In the genomic region with DNA sequence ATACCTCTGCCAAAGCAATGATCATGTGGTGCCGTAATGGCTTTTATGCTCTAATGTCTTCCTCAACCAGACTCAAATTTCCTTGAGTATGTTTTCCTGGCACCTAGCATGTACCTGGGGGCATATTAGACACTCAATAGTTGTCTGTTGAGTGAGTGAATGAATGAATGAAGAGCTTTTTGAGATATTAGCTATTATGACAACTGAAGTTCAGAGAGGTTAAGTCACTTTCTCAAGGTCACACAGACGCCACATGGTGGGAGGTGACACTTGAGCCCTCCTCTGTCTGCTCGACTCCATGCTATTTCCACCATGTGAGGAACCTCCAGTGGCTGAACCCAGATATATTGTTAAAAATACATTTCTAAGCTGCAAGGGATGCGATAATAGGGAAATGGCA, we compare ENCODE assay signal across 10 cellular contexts.
DNase-seq lines count a peak whose midpoint lies in the region; ATAC-seq and TF ChIP-seq lines count a peak whose summit lies in the region.
"Had no signal": no experiment of that assay in that cellular context is flagged by ENCODE, and none has a peak within 500 bp of the region (broad histone marks: within the 10 kb centered on the region; RNA-seq: fewer than 3 reads in every experiment).

No MANE protein-coding gene starts in this region.

- dilution Hi-C loops in mammary epithelial cell (cut with HindIII; ENCODE audit: low sequenced_read_pairs): no loop called here

- TF ChIP-seq CTCF in mammary epithelial cell (conservative IDR thresholded peaks at IDR 0.05 in 1 of 2, IDR thresholded peaks at IDR 0.05 in 1 of 2; ENCODE audit: extremely low read depth in 1 of 2, insufficient read depth in 1 of 2, low read depth in 1 of 2, low read length in 2 of 2) (no peak), nephron (IDR thresholded peaks at IDR 0.05; ENCODE audit: unreplicated experiment in 3 of 3) (no peak), vagina (IDR thresholded peaks at IDR 0.05) (no peak)

- H3K36me3 Mint-ChIP-seq in stimulated activated naive CD8-positive, alpha-beta T cell treated with anti-CD3 and anti-CD28 coated beads, Interleukin-15, Interleukin-2, amounts not matched to agents 100 ng/mL and 50 ng/mL, for 24 hours (ENCODE audit: low read depth): no peaks in the 10 kb centered on the region
- H3K36me3 Mint-ChIP-seq in nephron (ENCODE audit: low read depth): peaks cover 31% of the 10 kb centered on the region
- H3K36me3 Mint-ChIP-seq: natural killer cell treated with Interleukin-12 subunit alpha and Interleukin-12 subunit beta and Interleukin-15 and Interleukin-18, amount 100 ng/mL, for 72 hours had no signal

- H3K4me2 ChIP-seq in mammary epithelial cell (ENCODE audit: insufficient read depth, low read depth, low read length): peak overlapping the region; percentile 93

- WGBS in mammary epithelial cell (ENCODE audit: low coverage, missing lambda C conversion rate): 90% methylated on average over 4 of the region's 4 CpGs

- H3K79me2 ChIP-seq in mammary epithelial cell (ENCODE audit: insufficient read depth, low read length): no peaks in the 10 kb centered on the region

- peak overlapping the region; percentile 47 for H3K4me3 Mint-ChIP-seq in stimulated activated naive CD8-positive, alpha-beta T cell treated with anti-CD3 and anti-CD28 coated beads, Interleukin-15, Interleukin-2, amounts not matched to agents 100 ng/mL and 50 ng/mL, for 24 hours
- H3K4me3 Mint-ChIP-seq in nephron: peak overlapping the region in 2 of 3 experiments; percentile 6 to 46
- H3K4me3 Mint-ChIP-seq: natural killer cell treated with Interleukin-12 subunit alpha and Interleukin-12 subunit beta and Interleukin-15 and Interleukin-18, amount 100 ng/mL, for 72 hours had no signal

- H3K9me3 Mint-ChIP-seq in stimulated activated naive CD8-positive, alpha-beta T cell treated with anti-CD3 and anti-CD28 coated beads, Interleukin-15, Interleukin-2, amounts not matched to agents 100 ng/mL and 50 ng/mL, for 24 hours: peaks cover 5% of the 10 kb centered on the region
- H3K9me3 Mint-ChIP-seq in nephron: no peaks in the 10 kb centered on the region
- H3K9me3 Mint-ChIP-seq: natural killer cell treated with Interleukin-12 subunit alpha and Interleukin-12 subunit beta and Interleukin-15 and Interleukin-18, amount 100 ng/mL, for 72 hours had no signal

- no peak for DNase-seq in stimulated activated naive CD8-positive, alpha-beta T cell treated with anti-CD3 and anti-CD28 coated beads, Interleukin-15, Interleukin-2, amounts not matched to agents 100 U/mL and 50 U/mL, for 24 hours
- no peak for DNase-seq in mammary epithelial cell
- DNase-seq in vagina (ENCODE audit: extremely low spot score in 2 of 2): no peak
- no peak for DNase-seq in effector memory CD4-positive, alpha-beta T cell
- DNase-seq: NCI-H524 had no signal

- no peaks in the 10 kb centered on the region for H4K20me1 ChIP-seq in mammary epithelial cell (ENCODE audit: insufficient read depth, low read length)

- peaks cover 19% of the 10 kb centered on the region for H3K4me1 Mint-ChIP-seq in stimulated activated naive CD8-positive, alpha-beta T cell treated with anti-CD3 and anti-CD28 coated beads, Interleukin-15, Interleukin-2, amounts not matched to agents 100 ng/mL and 50 ng/mL, for 24 hours (ENCODE audit: low read depth)
- peaks cover 68% of the 10 kb centered on the region for H3K4me1 Mint-ChIP-seq in nephron

- BruUV-seq in mammary epithelial cell (replicated peaks; lab: Mats Ljungman, UMichigan): no TSS peak

- peaks cover 11% of the 10 kb centered on the region for H3K27me3 Mint-ChIP-seq in stimulated activated naive CD8-positive, alpha-beta T cell treated with anti-CD3 and anti-CD28 coated beads, Interleukin-15, Interleukin-2, amounts not matched to agents 100 ng/mL and 50 ng/mL, for 24 hours
- H3K27me3 Mint-ChIP-seq in nephron (ENCODE audit: low read depth): no peaks in the 10 kb centered on the region

- CTCF ChIA-PET in mammary epithelial cell (lab: Charles Lee; ENCODE audit: low non-redundant PET): no interaction called here

- no peak overlapping the region for H3K9ac ChIP-seq in mammary epithelial cell (ENCODE audit: insufficient read depth, low read length)

- no peak overlapping the region for H3K4me3 ChIP-seq in mammary epithelial cell (replicated peaks in 1 of 3; ENCODE audit: insufficient read depth in 1 of 3, low read depth in 2 of 3, low read length in 3 of 3)
- H3K4me3 ChIP-seq in vagina: no peak overlapping the region
- no peak overlapping the region for H3K4me3 ChIP-seq in effector memory CD4-positive, alpha-beta T cell (ENCODE audit: insufficient read depth, low read depth, low read length, poor library complexity, severe bottlenecking)

- H3K27ac ChIP-seq in mammary epithelial cell (ENCODE audit: insufficient read depth, low read depth, low read length): no peak overlapping the region
- H3K27ac ChIP-seq in vagina: peak overlapping the region; percentile 10
- no peak overlapping the region for H3K27ac ChIP-seq in effector memory CD4-positive, alpha-beta T cell (ENCODE audit: insufficient read depth, low read length, poor library complexity, severe bottlenecking)

- H3K27ac Mint-ChIP-seq in stimulated activated naive CD8-positive, alpha-beta T cell treated with anti-CD3 and anti-CD28 coated beads, Interleukin-15, Interleukin-2, amounts not matched to agents 100 ng/mL and 50 ng/mL, for 24 hours: no peak overlapping the region
- H3K27ac Mint-ChIP-seq in nephron: peak overlapping the region; percentile 92 to 99 (median 97)
- H3K27ac Mint-ChIP-seq: natural killer cell treated with Interleukin-12 subunit alpha and Interleukin-12 subunit beta and Interleukin-15 and Interleukin-18, amount 100 ng/mL, for 72 hours had no signal

- no peaks in the 10 kb centered on the region for H3K9me3 ChIP-seq in mammary epithelial cell (replicated peaks; ENCODE audit: insufficient read depth, low read length)
- no peaks in the 10 kb centered on the region for H3K9me3 ChIP-seq in vagina
- H3K9me3 ChIP-seq in effector memory CD4-positive, alpha-beta T cell (ENCODE audit: control insufficient read depth, low read length): no peaks in the 10 kb centered on the region

- in situ Hi-C loops in mammary epithelial cell (cut with MboI; ENCODE audit: low sequenced_read_pairs in 2 of 2): no loop called here

- TF ChIP-seq POLR2A in vagina (IDR thresholded peaks at IDR 0.05): no peak

- no peaks in the 10 kb centered on the region for H3K27me3 ChIP-seq in mammary epithelial cell (ENCODE audit: insufficient read depth, low read length)
- H3K27me3 ChIP-seq in vagina: no peaks in the 10 kb centered on the region
- H3K27me3 ChIP-seq in effector memory CD4-positive, alpha-beta T cell (replicated peaks; ENCODE audit: control insufficient read depth, insufficient read depth, low read length, poor library complexity, severe bottlenecking): no peaks in the 10 kb centered on the region

- H3K36me3 ChIP-seq in mammary epithelial cell (ENCODE audit: insufficient read depth, low read length) (no peaks in the 10 kb centered on the region), vagina (no peaks in the 10 kb centered on the region)
- H3K36me3 ChIP-seq in effector memory CD4-positive, alpha-beta T cell (ENCODE audit: control insufficient read depth, insufficient read depth, low read length): no peaks in the 10 kb centered on the region

- H3K4me1 ChIP-seq in mammary epithelial cell (ENCODE audit: insufficient read depth, low read length): peaks cover 15% of the 10 kb centered on the region
- peaks cover 19% of the 10 kb centered on the region for H3K4me1 ChIP-seq in vagina
- H3K4me1 ChIP-seq in effector memory CD4-positive, alpha-beta T cell (ENCODE audit: control insufficient read depth, insufficient read depth, low read length, poor library complexity, severe bottlenecking): peaks cover 9% of the 10 kb centered on the region

- no peak for ATAC-seq in stimulated activated naive CD8-positive, alpha-beta T cell treated with anti-CD3 and anti-CD28 coated beads, Interleukin-15, Interleukin-2, amounts not matched to agents 100 U/mL and 50 U/mL, for 24 hours
- ATAC-seq in HG03354 (IDR thresholded peaks at IDR 0.05; ENCODE audit: poor library complexity, severe bottlenecking, unreplicated experiment) (no peak), HG02610 (IDR thresholded peaks at IDR 0.05; ENCODE audit: unreplicated experiment) (no peak)

- H2AFZ ChIP-seq in mammary epithelial cell (ENCODE audit: low read depth, low read length): no peak overlapping the region

- intact Hi-C loops in mammary epithelial cell (cut with micrococcal nuclease) (no loop called here), vagina (cut with DNase I) (no loop called here)
